ENCODE assay signal across 8 cellular contexts in genomic region chr2:30145826-30146336, GRCh38. TPM values are rescaled to one million over a fixed set of nuclear protein-coding genes. Genes with fewer than 3 reads are reported as not detected.
DNase-seq lines count a peak whose midpoint lies in the region; ATAC-seq and TF ChIP-seq lines count a peak whose summit lies in the region.

No MANE protein-coding gene starts in this region.

- H3K4me1 ChIP-seq in heart left ventricle (peaks cover 5 to 39% (median 35%) of the 10 kb centered on the region in 12 donors), mesendoderm (ENCODE audit: control insufficient read depth, low read depth, low read length) (peaks cover 10% of the 10 kb centered on the region), uterus (peaks cover 0 to 4% of the 10 kb centered on the region in 2 donors), aorta (ENCODE audit: control insufficient read depth in 1 of 2, insufficient read depth in 2 of 2, low read length in 2 of 2) (peaks cover 3 to 6% of the 10 kb centered on the region in 2 donors)

- 50 to 54% (median 52%) methylated on average over 8 of the region's 8 CpGs for WGBS in heart left ventricle, 4 donors
- no CpG with 5 or more reads among the region's 8 CpGs for WGBS in mesendoderm (ENCODE audit: extremely low coverage, insufficient coverage, low lambda C conversion rate)
- WGBS in aorta, 2 donors: 31 to 37% methylated on average over 8 of the region's 8 CpGs

- H3K4me3 ChIP-seq in heart left ventricle (peak overlapping the region in 11 of 12 donors; percentile 22 to 99 (median 97)), mesendoderm (ENCODE audit: low read length) (no peak overlapping the region), uterus (peak overlapping the region; percentile 56 to 87), aorta (ENCODE audit: low read length in 2 of 2) (peak overlapping the region in 1 of 2 donors; percentile 2)

- no peak overlapping the region for H3K18ac ChIP-seq in mesendoderm (ENCODE audit: low read length)

- no peak for DNase-seq in heart left ventricle
- no peak for DNase-seq in Right ventricle myocardium inferior (ENCODE audit: missing footprints)
- DNase-seq in mesendoderm: no peak
- DNase-seq in uterus: no peak
- no peak for DNase-seq in aorta
- DNase-seq in GM10266 (ENCODE audit: extremely low spot score): no peak
- no peak for DNase-seq in 8988T

- H3K4me1 Mint-ChIP-seq in brain: peaks cover 40% of the 10 kb centered on the region

- H3K27ac ChIP-seq in heart left ventricle: peak overlapping the region; percentile 15 to 99 (median 77)
- no peak overlapping the region for H3K27ac ChIP-seq in mesendoderm (ENCODE audit: low read depth, low read length)
- peak overlapping the region; percentile 94 to 96 for H3K27ac ChIP-seq in uterus
- H3K27ac ChIP-seq in aorta (ENCODE audit: low read depth in 1 of 2, low read length in 2 of 2): peak overlapping the region in 1 of 2 donors; percentile 10

- H3K9ac ChIP-seq in mesendoderm (ENCODE audit: low read length): peak overlapping the region; percentile 33

- H2BK5ac ChIP-seq in mesendoderm (ENCODE audit: low read length): no peak overlapping the region

- H3K4me3 Mint-ChIP-seq in brain: peak overlapping the region; percentile 85 to 92 (median 91)

- no peak for TF ChIP-seq CTCF in heart left ventricle (IDR thresholded peaks at IDR 0.05)
- no peak for TF ChIP-seq CTCF in brain (conservative IDR thresholded peaks at IDR 0.05)
- TF ChIP-seq CTCF in uterus (IDR thresholded peaks at IDR 0.05): no peak
- no peak for TF ChIP-seq CTCF in GM10266 (IDR thresholded peaks at IDR 0.05; ENCODE audit: control insufficient read depth, insufficient read depth, low read depth, missing control alignments)

- H3K79me2 ChIP-seq in mesendoderm (ENCODE audit: control insufficient read depth, insufficient read depth, low read length): no peaks in the 10 kb centered on the region

- H3K9me3 ChIP-seq in heart left ventricle: no peaks in the 10 kb centered on the region
- no peaks in the 10 kb centered on the region for H3K9me3 ChIP-seq in uterus
- H3K9me3 ChIP-seq in aorta (ENCODE audit: control insufficient read depth, low read length): no peaks in the 10 kb centered on the region

- H3K4me2 ChIP-seq in mesendoderm (ENCODE audit: low read length): peak overlapping the region; percentile 72

- H3K4ac ChIP-seq in mesendoderm (ENCODE audit: low read depth, low read length): no peak overlapping the region

- H3K36me3 Mint-ChIP-seq in brain: peaks cover 24% of the 10 kb centered on the region

- H3K23ac ChIP-seq in mesendoderm (ENCODE audit: low read length): no peak overlapping the region

- H3K36me3 ChIP-seq in heart left ventricle (peaks cover 0 to 25% (median 10%) of the 10 kb centered on the region in 9 donors), mesendoderm (ENCODE audit: control insufficient read depth, insufficient read depth, low read length) (no peaks in the 10 kb centered on the region), uterus (no peaks in the 10 kb centered on the region), aorta (ENCODE audit: control insufficient read depth in 1 of 2, insufficient read depth in 2 of 2, low read length in 1 of 2) (no peaks in the 10 kb centered on the region)

- peaks cover 12% of the 10 kb centered on the region for H3K27me3 Mint-ChIP-seq in brain

- H4K8ac ChIP-seq in mesendoderm (ENCODE audit: low read depth, low read length): no peak overlapping the region

- peak overlapping the region; percentile 93 to 99 (median 96) for H3K27ac Mint-ChIP-seq in brain

- intact Hi-C loops in heart left ventricle (cut with DNase I) (no loop called here), Right ventricle myocardium inferior (cut with DNase I) (no loop called here), uterus (cut with DNase I; ENCODE audit: low total_unique reads) (no loop called here), aorta (cut with DNase I) (no loop called here)

- no peaks in the 10 kb centered on the region for H3K27me3 ChIP-seq in heart left ventricle
- no peaks in the 10 kb centered on the region for H3K27me3 ChIP-seq in mesendoderm (ENCODE audit: insufficient read depth, low read length, poor library complexity)
- no peaks in the 10 kb centered on the region for H3K27me3 ChIP-seq in uterus
- H3K27me3 ChIP-seq in aorta (ENCODE audit: control insufficient read depth in 1 of 2, insufficient read depth in 2 of 2, low read length in 1 of 2): peaks cover 0 to 2% of the 10 kb centered on the region in 2 donors

- no peak overlapping the region for H3K56ac ChIP-seq in mesendoderm (ENCODE audit: low read length)

- no peak overlapping the region for H2BK120ac ChIP-seq in mesendoderm (ENCODE audit: low read depth, low read length)

- H2BK15ac ChIP-seq in mesendoderm (replicated peaks; ENCODE audit: low read depth): no peak overlapping the region

- ATAC-seq in heart left ventricle: peak in 1 of 4 donors; percentile 0
- ATAC-seq in Right ventricle myocardium inferior: no peak
- no peak for ATAC-seq in aorta (ENCODE audit: low FRiP score)

- H3K79me1 ChIP-seq in mesendoderm (ENCODE audit: low read length): no peaks in the 10 kb centered on the region

- no peak overlapping the region for H2AK5ac ChIP-seq in mesendoderm (ENCODE audit: low read length)

- TF ChIP-seq POLR2A in heart left ventricle (IDR thresholded peaks at IDR 0.05): no peak
- TF ChIP-seq POLR2A in uterus (IDR thresholded peaks at IDR 0.05): no peak

- no peaks in the 10 kb centered on the region for H3K9me3 Mint-ChIP-seq in brain

- no peak overlapping the region for H4K5ac ChIP-seq in mesendoderm (ENCODE audit: low read length)

RNA-seq across cellular contexts. Expression of gene YPEL5, which starts 0.9 kb away (rescaled TPM):
- total RNA-seq in heart left ventricle (10 to 100 TPM; 44.7 to 90.6 (median 66.5) TPM), Right ventricle myocardium inferior (67.5 TPM), uterus (100 to 1,000 TPM in 2 of 4 donors, 10 to 100 TPM in 2; 79.1 to 131 (median 104) TPM), aorta (100 to 1,000 TPM; 101 to 106 TPM)
- polyA plus RNA-seq in heart left ventricle (10 to 100 TPM; 36.4 to 42.0 TPM), brain (ENCODE audit: insufficient read depth, low read depth, low replicate concordance) (36.9 TPM), aorta (100 to 1,000 TPM in 1 of 2 donors, 10 to 100 TPM in 1; 91.8 to 122 TPM)
- polyA plus RNA-seq in mesendoderm (2013, experiment 1 of 2): 34.5 TPM
- 34.1 TPM for polyA plus RNA-seq in mesendoderm (2013, experiment 2 of 2)
